1 cellular context compared by ENCODE assay signal in the genomic region with DNA sequence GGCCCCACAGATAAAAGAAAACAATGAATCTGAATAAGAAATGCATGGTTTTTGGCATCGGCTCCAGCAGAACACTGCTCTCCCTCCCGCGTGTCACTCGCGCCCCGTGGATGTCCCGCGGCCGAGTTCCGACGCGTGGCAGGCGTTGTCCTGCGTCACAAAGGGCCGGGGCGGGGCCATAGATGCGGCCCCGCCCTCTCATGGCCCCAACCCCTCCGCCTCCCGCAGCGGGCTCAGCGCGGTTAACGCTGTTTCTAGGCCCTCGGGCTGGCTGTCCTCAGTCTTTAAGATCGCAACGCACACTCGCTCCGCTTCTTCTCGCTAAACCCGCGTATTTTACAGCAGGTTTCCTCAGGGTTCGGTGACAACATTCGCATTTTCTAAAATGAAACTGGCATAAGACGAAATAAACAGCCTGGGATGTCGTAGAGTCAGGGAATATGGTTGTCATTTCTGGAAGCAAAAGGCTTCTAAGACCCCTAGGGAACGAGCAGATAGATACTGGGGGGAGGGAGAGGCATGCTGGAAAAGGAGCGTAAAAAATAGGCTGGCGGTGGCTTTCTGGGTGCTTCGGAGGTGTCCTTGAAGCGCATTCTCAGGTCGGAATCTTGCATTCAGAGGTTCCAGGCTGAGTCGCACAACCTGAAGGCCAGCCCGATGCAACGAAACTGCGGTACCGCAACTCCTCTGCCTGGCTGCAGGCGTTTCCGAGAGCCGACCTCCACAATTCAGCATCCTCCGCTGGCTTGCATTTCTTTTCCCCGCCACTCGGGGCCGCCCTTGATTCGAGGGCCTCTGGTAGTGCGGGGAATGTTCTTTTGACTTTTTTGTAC.
TF ChIP-seq lines count a peak whose summit lies in the region.

A gene with protein sequence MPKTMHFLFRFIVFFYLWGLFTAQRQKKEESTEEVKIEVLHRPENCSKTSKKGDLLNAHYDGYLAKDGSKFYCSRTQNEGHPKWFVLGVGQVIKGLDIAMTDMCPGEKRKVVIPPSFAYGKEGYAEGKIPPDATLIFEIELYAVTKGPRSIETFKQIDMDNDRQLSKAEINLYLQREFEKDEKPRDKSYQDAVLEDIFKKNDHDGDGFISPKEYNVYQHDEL (minus strand): TSS at position 159 of the 833 bp plus-strand sequence. CDS start 101 bp downstream, at position 58.

TF ChIP-seq in K562, 482 proteins besides CTCF, POLR2A, EP300 and RAD21 (continued from another document and continues in another):
- TF ChIP-seq TOE1 (IDR thresholded peaks at IDR 0.05; ENCODE audit: borderline replicate concordance) = peak; percentile 32
- TF ChIP-seq TOE1 (CRISPR knock-in tag; IDR thresholded peaks at IDR 0.05; ENCODE audit: borderline replicate concordance, low read depth) = peak; percentile 7; the same call in 1 of the 2 replicates
- TF ChIP-seq ELF2 (CRISPR knock-in tag; IDR thresholded peaks at IDR 0.05) = 0 out of 2 replicates have a peak, but pooled peaks have one; percentile 55
- TF ChIP-seq, protein P1, sequence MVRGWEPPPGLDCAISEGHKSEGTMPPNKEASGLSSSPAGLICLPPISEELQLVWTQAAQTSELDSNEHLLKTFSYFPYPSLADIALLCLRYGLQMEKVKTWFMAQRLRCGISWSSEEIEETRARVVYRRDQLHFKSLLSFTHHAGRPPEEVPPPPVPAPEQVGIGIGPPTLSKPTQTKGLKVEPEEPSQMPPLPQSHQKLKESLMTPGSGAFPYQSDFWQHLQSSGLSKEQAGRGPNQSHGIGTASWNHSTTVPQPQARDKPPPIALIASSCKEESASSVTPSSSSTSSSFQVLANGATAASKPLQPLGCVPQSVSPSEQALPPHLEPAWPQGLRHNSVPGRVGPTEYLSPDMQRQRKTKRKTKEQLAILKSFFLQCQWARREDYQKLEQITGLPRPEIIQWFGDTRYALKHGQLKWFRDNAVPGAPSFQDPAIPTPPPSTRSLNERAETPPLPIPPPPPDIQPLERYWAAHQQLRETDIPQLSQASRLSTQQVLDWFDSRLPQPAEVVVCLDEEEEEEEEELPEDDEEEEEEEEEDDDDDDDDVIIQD (CRISPR knock-in tag; IDR thresholded peaks at IDR 0.05) = 0 out of 2 replicates have a peak, but pooled peaks have one; percentile 13
- TF ChIP-seq, protein P2, sequence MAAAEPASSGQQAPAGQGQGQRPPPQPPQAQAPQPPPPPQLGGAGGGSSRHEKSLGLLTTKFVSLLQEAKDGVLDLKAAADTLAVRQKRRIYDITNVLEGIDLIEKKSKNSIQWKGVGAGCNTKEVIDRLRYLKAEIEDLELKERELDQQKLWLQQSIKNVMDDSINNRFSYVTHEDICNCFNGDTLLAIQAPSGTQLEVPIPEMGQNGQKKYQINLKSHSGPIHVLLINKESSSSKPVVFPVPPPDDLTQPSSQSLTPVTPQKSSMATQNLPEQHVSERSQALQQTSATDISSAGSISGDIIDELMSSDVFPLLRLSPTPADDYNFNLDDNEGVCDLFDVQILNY (CRISPR knock-in tag; IDR thresholded peaks at IDR 0.05) = no peak
- TF ChIP-seq SRSF7 (optimal IDR thresholded peaks at IDR 0.05; ENCODE audit: low read depth, low read length) = no peak
- TF ChIP-seq ILK (tag; IDR thresholded peaks at IDR 0.05; ENCODE audit: borderline replicate concordance, low read depth) = no peak
- TF ChIP-seq, protein P3, sequence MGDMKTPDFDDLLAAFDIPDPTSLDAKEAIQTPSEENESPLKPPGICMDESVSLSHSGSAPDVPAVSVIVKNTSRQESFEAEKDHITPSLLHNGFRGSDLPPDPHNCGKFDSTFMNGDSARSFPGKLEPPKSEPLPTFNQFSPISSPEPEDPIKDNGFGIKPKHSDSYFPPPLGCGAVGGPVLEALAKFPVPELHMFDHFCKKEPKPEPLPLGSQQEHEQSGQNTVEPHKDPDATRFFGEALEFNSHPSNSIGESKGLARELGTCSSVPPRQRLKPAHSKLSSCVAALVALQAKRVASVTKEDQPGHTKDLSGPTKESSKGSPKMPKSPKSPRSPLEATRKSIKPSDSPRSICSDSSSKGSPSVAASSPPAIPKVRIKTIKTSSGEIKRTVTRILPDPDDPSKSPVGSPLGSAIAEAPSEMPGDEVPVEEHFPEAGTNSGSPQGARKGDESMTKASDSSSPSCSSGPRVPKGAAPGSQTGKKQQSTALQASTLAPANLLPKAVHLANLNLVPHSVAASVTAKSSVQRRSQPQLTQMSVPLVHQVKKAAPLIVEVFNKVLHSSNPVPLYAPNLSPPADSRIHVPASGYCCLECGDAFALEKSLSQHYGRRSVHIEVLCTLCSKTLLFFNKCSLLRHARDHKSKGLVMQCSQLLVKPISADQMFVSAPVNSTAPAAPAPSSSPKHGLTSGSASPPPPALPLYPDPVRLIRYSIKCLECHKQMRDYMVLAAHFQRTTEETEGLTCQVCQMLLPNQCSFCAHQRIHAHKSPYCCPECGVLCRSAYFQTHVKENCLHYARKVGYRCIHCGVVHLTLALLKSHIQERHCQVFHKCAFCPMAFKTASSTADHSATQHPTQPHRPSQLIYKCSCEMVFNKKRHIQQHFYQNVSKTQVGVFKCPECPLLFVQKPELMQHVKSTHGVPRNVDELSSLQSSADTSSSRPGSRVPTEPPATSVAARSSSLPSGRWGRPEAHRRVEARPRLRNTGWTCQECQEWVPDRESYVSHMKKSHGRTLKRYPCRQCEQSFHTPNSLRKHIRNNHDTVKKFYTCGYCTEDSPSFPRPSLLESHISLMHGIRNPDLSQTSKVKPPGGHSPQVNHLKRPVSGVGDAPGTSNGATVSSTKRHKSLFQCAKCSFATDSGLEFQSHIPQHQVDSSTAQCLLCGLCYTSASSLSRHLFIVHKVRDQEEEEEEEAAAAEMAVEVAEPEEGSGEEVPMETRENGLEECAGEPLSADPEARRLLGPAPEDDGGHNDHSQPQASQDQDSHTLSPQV (IDR thresholded peaks at IDR 0.05) = peak; percentile 71; the same call in 1 of the 2 replicates
- TF ChIP-seq MXI1 (IDR thresholded peaks at IDR 0.05; ENCODE audit: low read depth, low read length) = peak; percentile 79
- TF ChIP-seq SIX5 (IDR thresholded peaks at IDR 0.05; ENCODE audit: borderline replicate concordance in 1 of 2, insufficient read depth in 1 of 2, low read depth in 1 of 2, low read length in 2 of 2) = no peak
- peak; percentile 92 for TF ChIP-seq RBFOX2 (IDR thresholded peaks at IDR 0.05; ENCODE audit: low read depth, low read length)
- peak; percentile 29; the same call in 1 of the 2 replicates for TF ChIP-seq NFATC3 (IDR thresholded peaks at IDR 0.05)
- no peak for TF ChIP-seq LARP7 (IDR thresholded peaks at IDR 0.05)
- no peak for TF ChIP-seq ERF (CRISPR knock-in tag; IDR thresholded peaks at IDR 0.05)
- TF ChIP-seq MTA3 (IDR thresholded peaks at IDR 0.05; ENCODE audit: borderline replicate concordance) = peak; percentile 63; the same call in 1 of the 2 replicates
- TF ChIP-seq, protein P4, sequence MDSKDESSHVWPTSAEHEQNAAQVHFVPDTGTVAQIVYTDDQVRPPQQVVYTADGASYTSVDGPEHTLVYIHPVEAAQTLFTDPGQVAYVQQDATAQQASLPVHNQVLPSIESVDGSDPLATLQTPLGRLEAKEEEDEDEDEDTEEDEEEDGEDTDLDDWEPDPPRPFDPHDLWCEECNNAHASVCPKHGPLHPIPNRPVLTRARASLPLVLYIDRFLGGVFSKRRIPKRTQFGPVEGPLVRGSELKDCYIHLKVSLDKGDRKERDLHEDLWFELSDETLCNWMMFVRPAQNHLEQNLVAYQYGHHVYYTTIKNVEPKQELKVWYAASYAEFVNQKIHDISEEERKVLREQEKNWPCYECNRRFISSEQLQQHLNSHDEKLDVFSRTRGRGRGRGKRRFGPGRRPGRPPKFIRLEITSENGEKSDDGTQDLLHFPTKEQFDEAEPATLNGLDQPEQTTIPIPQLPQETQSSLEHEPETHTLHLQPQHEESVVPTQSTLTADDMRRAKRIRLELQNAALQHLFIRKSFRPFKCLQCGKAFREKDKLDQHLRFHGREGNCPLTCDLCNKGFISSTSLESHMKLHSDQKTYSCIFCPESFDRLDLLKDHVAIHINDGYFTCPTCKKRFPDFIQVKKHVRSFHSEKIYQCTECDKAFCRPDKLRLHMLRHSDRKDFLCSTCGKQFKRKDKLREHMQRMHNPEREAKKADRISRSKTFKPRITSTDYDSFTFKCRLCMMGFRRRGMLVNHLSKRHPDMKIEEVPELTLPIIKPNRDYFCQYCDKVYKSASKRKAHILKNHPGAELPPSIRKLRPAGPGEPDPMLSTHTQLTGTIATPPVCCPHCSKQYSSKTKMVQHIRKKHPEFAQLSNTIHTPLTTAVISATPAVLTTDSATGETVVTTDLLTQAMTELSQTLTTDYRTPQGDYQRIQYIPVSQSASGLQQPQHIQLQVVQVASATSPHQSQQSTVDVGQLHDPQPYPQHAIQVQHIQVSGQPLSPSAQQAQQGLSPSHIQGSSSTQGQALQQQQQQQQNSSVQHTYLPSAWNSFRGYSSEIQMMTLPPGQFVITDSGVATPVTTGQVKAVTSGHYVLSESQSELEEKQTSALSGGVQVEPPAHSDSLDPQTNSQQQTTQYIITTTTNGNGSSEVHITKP (IDR thresholded peaks at IDR 0.05; ENCODE audit: partially characterized antibody) = peak; percentile 7
- TF ChIP-seq NR2C2 (CRISPR knock-in tag; IDR thresholded peaks at IDR 0.05) = 0 out of 2 replicates have a peak, but pooled peaks have one; percentile 64
- TF ChIP-seq NR2C2 (tag; IDR thresholded peaks at IDR 0.05) = peak; percentile 48; the same call in 1 of the 2 replicates
- no peak for TF ChIP-seq ASH1L (IDR thresholded peaks at IDR 0.05; ENCODE audit: borderline replicate concordance, low read depth, partially characterized antibody)
- no peak for TF ChIP-seq E2F3 (CRISPR knock-in tag; IDR thresholded peaks at IDR 0.05)
- TF ChIP-seq EWSR1 (IDR thresholded peaks at IDR 0.05; ENCODE audit: borderline replicate concordance, low read depth, partially characterized antibody) = no peak
- peak; percentile 93 for TF ChIP-seq EP400 (IDR thresholded peaks at IDR 0.05)
- no peak for TF ChIP-seq TRIM24 (IDR thresholded peaks at IDR 0.05)
- TF ChIP-seq SRF (CRISPR knock-in tag; IDR thresholded peaks at IDR 0.05) = 0 out of 4 replicates have a peak, but pooled peaks of 1 of the 2 experiments have one; percentile 37
- TF ChIP-seq CAMTA2 (CRISPR knock-in tag; conservative IDR thresholded peaks at IDR 0.05) = 0 out of 2 replicates have a peak, but pooled peaks have one; percentile 28
- TF ChIP-seq NONO (IDR thresholded peaks at IDR 0.05; ENCODE audit: low read depth in 2 of 2, low read length in 1 of 2) = no peak
- TF ChIP-seq NFIC (IDR thresholded peaks at IDR 0.05) = peak; percentile 18; the same call in 1 of the 2 replicates
- peak in 1 of 2 experiments; percentile 57; a peak in 1 of 4 replicates for TF ChIP-seq ARNT (IDR thresholded peaks at IDR 0.05)
- peak; percentile 54 for TF ChIP-seq KDM5B (IDR thresholded peaks at IDR 0.05; ENCODE audit: insufficient replicate concordance, low read depth, low read length)
- TF ChIP-seq, protein P5, sequence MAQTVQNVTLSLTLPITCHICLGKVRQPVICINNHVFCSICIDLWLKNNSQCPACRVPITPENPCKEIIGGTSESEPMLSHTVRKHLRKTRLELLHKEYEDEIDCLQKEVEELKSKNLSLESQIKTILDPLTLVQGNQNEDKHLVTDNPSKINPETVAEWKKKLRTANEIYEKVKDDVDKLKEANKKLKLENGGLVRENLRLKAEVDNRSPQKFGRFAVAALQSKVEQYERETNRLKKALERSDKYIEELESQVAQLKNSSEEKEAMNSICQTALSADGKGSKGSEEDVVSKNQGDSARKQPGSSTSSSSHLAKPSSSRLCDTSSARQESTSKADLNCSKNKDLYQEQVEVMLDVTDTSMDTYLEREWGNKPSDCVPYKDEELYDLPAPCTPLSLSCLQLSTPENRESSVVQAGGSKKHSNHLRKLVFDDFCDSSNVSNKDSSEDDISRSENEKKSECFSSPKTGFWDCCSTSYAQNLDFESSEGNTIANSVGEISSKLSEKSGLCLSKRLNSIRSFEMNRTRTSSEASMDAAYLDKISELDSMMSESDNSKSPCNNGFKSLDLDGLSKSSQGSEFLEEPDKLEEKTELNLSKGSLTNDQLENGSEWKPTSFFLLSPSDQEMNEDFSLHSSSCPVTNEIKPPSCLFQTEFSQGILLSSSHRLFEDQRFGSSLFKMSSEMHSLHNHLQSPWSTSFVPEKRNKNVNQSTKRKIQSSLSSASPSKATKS (CRISPR knock-in tag; IDR thresholded peaks at IDR 0.05) = no peak
- TF ChIP-seq IRF2 (CRISPR knock-in tag; IDR thresholded peaks at IDR 0.05) = no peak
- TF ChIP-seq ZBED1 (IDR thresholded peaks at IDR 0.05) = 0 out of 2 replicates have a peak, but pooled peaks have one; percentile 36
- 0 out of 2 replicates have a peak, but pooled peaks have one; percentile 5 for TF ChIP-seq HMG20A (CRISPR knock-in tag; conservative IDR thresholded peaks at IDR 0.05)
- TF ChIP-seq SUPT5H (IDR thresholded peaks at IDR 0.05) = peak; percentile 80
- no peak for TF ChIP-seq THRAP3 (IDR thresholded peaks at IDR 0.05; ENCODE audit: borderline replicate concordance)
- TF ChIP-seq, protein P6, sequence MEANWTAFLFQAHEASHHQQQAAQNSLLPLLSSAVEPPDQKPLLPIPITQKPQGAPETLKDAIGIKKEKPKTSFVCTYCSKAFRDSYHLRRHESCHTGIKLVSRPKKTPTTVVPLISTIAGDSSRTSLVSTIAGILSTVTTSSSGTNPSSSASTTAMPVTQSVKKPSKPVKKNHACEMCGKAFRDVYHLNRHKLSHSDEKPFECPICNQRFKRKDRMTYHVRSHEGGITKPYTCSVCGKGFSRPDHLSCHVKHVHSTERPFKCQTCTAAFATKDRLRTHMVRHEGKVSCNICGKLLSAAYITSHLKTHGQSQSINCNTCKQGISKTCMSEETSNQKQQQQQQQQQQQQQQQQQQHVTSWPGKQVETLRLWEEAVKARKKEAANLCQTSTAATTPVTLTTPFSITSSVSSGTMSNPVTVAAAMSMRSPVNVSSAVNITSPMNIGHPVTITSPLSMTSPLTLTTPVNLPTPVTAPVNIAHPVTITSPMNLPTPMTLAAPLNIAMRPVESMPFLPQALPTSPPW (CRISPR knock-in tag; IDR thresholded peaks at IDR 0.05) = peak; percentile 90
- TF ChIP-seq PRPF4 (IDR thresholded peaks at IDR 0.05; ENCODE audit: insufficient read depth, low read depth, low read length, poor library complexity, severe bottlenecking) = no peak
- TF ChIP-seq, protein P7, sequence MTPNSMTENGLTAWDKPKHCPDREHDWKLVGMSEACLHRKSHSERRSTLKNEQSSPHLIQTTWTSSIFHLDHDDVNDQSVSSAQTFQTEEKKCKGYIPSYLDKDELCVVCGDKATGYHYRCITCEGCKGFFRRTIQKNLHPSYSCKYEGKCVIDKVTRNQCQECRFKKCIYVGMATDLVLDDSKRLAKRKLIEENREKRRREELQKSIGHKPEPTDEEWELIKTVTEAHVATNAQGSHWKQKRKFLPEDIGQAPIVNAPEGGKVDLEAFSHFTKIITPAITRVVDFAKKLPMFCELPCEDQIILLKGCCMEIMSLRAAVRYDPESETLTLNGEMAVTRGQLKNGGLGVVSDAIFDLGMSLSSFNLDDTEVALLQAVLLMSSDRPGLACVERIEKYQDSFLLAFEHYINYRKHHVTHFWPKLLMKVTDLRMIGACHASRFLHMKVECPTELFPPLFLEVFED (CRISPR knock-in tag; conservative IDR thresholded peaks at IDR 0.05) = no peak; the same call in 1 of the 2 replicates
